ENCODE assay signal across 13 cellular contexts in the genomic region with DNA sequence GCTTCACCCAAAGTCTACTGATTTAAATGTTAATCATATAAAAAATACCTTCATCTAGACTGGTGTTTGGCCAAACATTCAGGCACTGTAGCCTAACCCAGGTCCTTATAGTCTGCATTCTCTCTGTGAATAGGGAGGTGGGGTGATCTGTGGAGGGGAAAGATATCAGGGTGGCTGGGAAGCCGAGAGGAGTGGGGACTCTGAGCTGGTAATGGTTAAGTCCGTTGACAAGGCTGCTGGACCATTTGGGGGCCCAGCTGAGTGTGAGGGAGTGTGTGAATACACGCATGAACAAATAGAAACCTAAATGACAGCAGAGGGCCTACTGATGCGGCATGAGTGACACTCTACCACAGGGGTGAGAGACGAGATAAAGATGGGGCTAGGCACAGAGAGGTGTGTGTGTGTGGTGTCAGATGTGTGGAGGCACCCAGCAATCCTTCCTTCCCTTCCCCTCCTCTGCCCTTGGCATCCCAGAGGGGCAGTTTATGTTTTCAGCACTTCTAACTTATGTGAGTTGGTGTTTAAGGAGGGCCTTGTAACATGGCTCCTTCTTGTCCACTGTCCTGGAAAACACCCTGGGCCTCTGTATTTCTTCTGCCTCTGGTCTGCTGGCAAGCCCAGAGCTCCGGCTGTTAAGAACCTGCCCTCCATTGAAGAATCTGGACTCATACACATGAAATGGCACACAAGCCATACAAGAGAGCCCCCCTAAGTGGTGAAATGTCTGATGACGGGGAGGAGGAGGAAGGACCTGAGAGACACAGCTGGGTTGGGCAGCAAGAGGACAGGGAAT.
"Had no signal": no experiment of that assay in that cellular context is flagged by ENCODE, and none has a peak within 500 bp of the region (broad histone marks: within the 10 kb centered on the region; RNA-seq: fewer than 3 reads in every experiment).

No MANE protein-coding gene starts in this region.

- DNase-seq: colonic mucosa; effector CD4-positive, alpha-beta T cell; heart left ventricle; hippocampal formation; mammary epithelial cell; mucosa of descending colon; posterior cingulate gyrus; stimulated activated CD4-positive, alpha-beta T cell treated with anti-CD3 and anti-CD28 coated beads, Interleukin-2, amount 100 ng/mL, for 24 hours; stimulated activated naive CD4-positive, alpha-beta T cell; thyroid gland had no signal

- H3K4me1 Mint-ChIP-seq: nephron had no signal

- H3K27ac Mint-ChIP-seq: nephron, type B pancreatic cell had no signal

- H3K36me3 Mint-ChIP-seq: type B pancreatic cell had no signal

- H3K4me3 Mint-ChIP-seq: nephron, type B pancreatic cell had no signal

- ATAC-seq: heart left ventricle, left lobe of liver, mucosa of descending colon had no signal
